ENCODE assay signal across 24 cellular contexts in genomic region chr4:148312996-148313490, GRCh38.
"Had no signal": no experiment of that assay in that cellular context is flagged by ENCODE, and none has a peak within 500 bp of the region (broad histone marks: within the 10 kb centered on the region; RNA-seq: fewer than 3 reads in every experiment).

No MANE protein-coding gene starts in this region.

- H3K27ac ChIP-seq: brain microvascular endothelial cell, cardiac muscle cell, Peyer's patch, RWPE1, SJCRH30 had no signal

- H3K9me3 ChIP-seq: MG63, Peyer's patch, SJCRH30 had no signal

- DNase-seq: activated CD4-positive, alpha-beta T cell treated with anti-CD3 and anti-CD28 coated beads for 48 hours; activated CD4-positive, alpha-beta T cell treated with anti-CD3 and anti-CD28 coated beads, Interleukin-2, amount 50 U/mL, for 4 hours; activated CD8-positive, alpha-beta memory T cell treated with anti-CD3 and anti-CD28 coated beads, Interleukin-2, amount 10 ng/mL, durations not matched to agents 7 days and 5 days; activated effector memory CD4-positive, alpha-beta T cell treated with Interleukin-2 at 50 U/mL for 16 hours; activated naive CD4-positive, alpha-beta T cell; activated T-cell treated with anti-CD3 and anti-CD28 coated beads, Interleukin-2, amount 50 U/mL, for 24 hours; amygdala; brain microvascular endothelial cell; MG63; MV-4-11; NCI-H1092 treated with DMSO at 0.1 percent for 48 hours; NCI-H1417 treated with DMSO at 0.1 percent for 48 hours; NCI-H1694; NCI-H2029; NCI-H2107; NCI-H345; NCI-H510A; NCI-H526 treated with DMSO at 0.1 percent for 48 hours; Peyer's patch; Right ventricle myocardium superior; SJCRH30; SW 1271 had no signal

- H3K27me3 ChIP-seq: brain microvascular endothelial cell, cardiac muscle cell, MG63, Peyer's patch, SJCRH30 had no signal

- H3K4me3 ChIP-seq: cardiac muscle cell, MG63, Peyer's patch, SJCRH30 had no signal

- H3K36me3 ChIP-seq: brain microvascular endothelial cell, cardiac muscle cell, MG63, Peyer's patch, SJCRH30 had no signal
